In genomic region chr6:37784585-37784967, GRCh38 we compare ENCODE assay signal across 10 cellular contexts. TPM values are rescaled to one million over a fixed set of nuclear protein-coding genes. Genes with fewer than 3 reads are reported as not detected.
DNase-seq lines count a peak whose midpoint lies in the region; TF ChIP-seq lines count a peak whose summit lies in the region.
"Had no signal": no experiment of that assay in that cellular context is flagged by ENCODE, and none has a peak within 500 bp of the region (broad histone marks: within the 10 kb centered on the region; RNA-seq: fewer than 3 reads in every experiment).

No MANE protein-coding gene starts in this region.

- WGBS in tibial nerve, 2 donors, result 45 to 55% methylated on average over 7 of the region's 7 CpGs

- TF ChIP-seq EP300 in tibial nerve (IDR thresholded peaks at IDR 0.05), result no peak

- DNase-seq in HUDEP-2 (lab: John Stamatoyannopoulos, UW; ENCODE audit: unreplicated experiment in 76 of 76), result peak in 71 of 76 experiments; percentile 12 to 77 (median 52)
- DNase-seq in RPMI7951 (ENCODE audit: low read depth), result peak; percentile 27
- no peak for DNase-seq in right atrium auricular region (ENCODE audit: low spot score)
- DNase-seq in NCI-H524 treated with DMSO at 0.1 percent for 48 hours (lab: John Stamatoyannopoulos, UW), result no peak
- no peak for DNase-seq in OCI-M1 (lab: John Stamatoyannopoulos, UW)
- no peak for DNase-seq in HuH-7.5 (ENCODE audit: low spot score)
- DNase-seq in tibial nerve (ENCODE audit: low spot score in 2 of 2), result no peak
- DNase-seq: kidney glomerular epithelial cell, T-helper 9 cell had no signal

- H3K4me1 ChIP-seq in right atrium auricular region (peaks cover 0 to 24% of the 10 kb centered on the region in 2 donors), rectal smooth muscle tissue (ENCODE audit: control insufficient read depth, insufficient read depth, low read length) (peaks cover 4% of the 10 kb centered on the region), tibial nerve (peaks cover 0 to 18% (median 8%) of the 10 kb centered on the region in 4 donors)

- no peak for TF ChIP-seq POLR2A in tibial nerve (IDR thresholded peaks at IDR 0.05)

- no peak overlapping the region for H3K9ac ChIP-seq in rectal smooth muscle tissue (ENCODE audit: low read length)

- no peak overlapping the region for H3K27ac ChIP-seq in right atrium auricular region
- no peak overlapping the region for H3K27ac ChIP-seq in rectal smooth muscle tissue (ENCODE audit: low read depth, low read length)
- no peak overlapping the region for H3K27ac ChIP-seq in tibial nerve

- TF ChIP-seq CTCF in right atrium auricular region (IDR thresholded peaks at IDR 0.05) (no peak), tibial nerve (IDR thresholded peaks at IDR 0.05) (no peak)

- H3K4me3 ChIP-seq in right atrium auricular region (peak overlapping the region; percentile 26 to 54), rectal smooth muscle tissue (ENCODE audit: low read length) (peak overlapping the region; percentile 72), tibial nerve (peak overlapping the region in 2 of 4 donors; percentile 59 to 66)

- H3K9me3 ChIP-seq in right atrium auricular region (no peaks in the 10 kb centered on the region), tibial nerve (no peaks in the 10 kb centered on the region)

- H3K27me3 ChIP-seq in right atrium auricular region (no peaks in the 10 kb centered on the region), rectal smooth muscle tissue (ENCODE audit: control insufficient read depth, insufficient read depth, low read length) (peaks cover 5% of the 10 kb centered on the region), tibial nerve (no peaks in the 10 kb centered on the region)

- H3K36me3 ChIP-seq in right atrium auricular region, result no peaks in the 10 kb centered on the region
- no peaks in the 10 kb centered on the region for H3K36me3 ChIP-seq in rectal smooth muscle tissue (ENCODE audit: control insufficient read depth, insufficient read depth, low read length)
- H3K36me3 ChIP-seq in tibial nerve, result no peaks in the 10 kb centered on the region

RNA-seq across cellular contexts. Expression of gene ZFAND3, which starts 35.0 kb away (rescaled TPM):
- total RNA-seq in RPMI7951 (2014; rRNA removed; shearing (Covaris generic)), result 9.5 and 11.5 TPM in 2 replicates
- total RNA-seq in right atrium auricular region, result 10 to 100 TPM; 36.7 to 40.0 TPM
- 10 to 100 TPM; 30.1 to 47.9 (median 39.1) TPM for total RNA-seq in tibial nerve

Comparison
In these comparisons a context has a peak if more than half of its experiments do, and no peak if none do; other contexts are left out.
1. DNase-seq: peak in HUDEP-2 (71 of 76) and RPMI7951 (single experiment); none in right atrium auricular region (single experiment), NCI-H524 treated with DMSO at 0.1 percent for 48 hours (single experiment), OCI-M1 (single experiment), HuH-7.5 (single experiment) and tibial nerve (0 of 2).